In genomic region chr4:121707344-121707743, GRCh38 we compare ENCODE assay signal across 15 cellular contexts. TPM values are rescaled to one million over a fixed set of nuclear protein-coding genes. Genes with fewer than 3 reads are reported as not detected.
DNase-seq lines count a peak whose midpoint lies in the region; ATAC-seq, FAIRE-seq and TF ChIP-seq lines count a peak whose summit lies in the region.
"Had no signal": no experiment of that assay in that cellular context is flagged by ENCODE, and none has a peak within 500 bp of the region (broad histone marks: within the 10 kb centered on the region; RNA-seq: fewer than 3 reads in every experiment).

No MANE protein-coding gene starts in this region.

- no peak overlapping the region for H3K56ac ChIP-seq in IMR-90 (ENCODE audit: extremely low read depth, insufficient read depth, low read length)

- peak overlapping the region; percentile 84 for H3K27ac Mint-ChIP-seq in activated T-cell treated with anti-CD3 and anti-CD28 coated beads, Interleukin-2, amount 50 U/mL, for 24 hours
- H3K27ac Mint-ChIP-seq in activated naive CD8-positive, alpha-beta T cell: no peak overlapping the region

- no peak overlapping the region for H3K9ac ChIP-seq in IMR-90 (ENCODE audit: low read depth, low read length)

- H3K36me3 ChIP-seq in IMR-90 (ENCODE audit: control insufficient read depth, insufficient read depth, low read length) (no peaks in the 10 kb centered on the region), osteoblast (ENCODE audit: insufficient read depth, low read length) (no peaks in the 10 kb centered on the region)
- H3K36me3 ChIP-seq: Peyer's patch had no signal

- H3K4me3 ChIP-seq in IMR-90 (ENCODE audit: insufficient read depth, low read depth, low read length) (no peak overlapping the region), osteoblast (ENCODE audit: insufficient read depth, low read length) (no peak overlapping the region), dorsolateral prefrontal cortex (no peak overlapping the region)
- H3K4me3 ChIP-seq: Peyer's patch had no signal

- H3K4me2 ChIP-seq in IMR-90 (ENCODE audit: low read depth, low read length) (no peak overlapping the region), osteoblast (ENCODE audit: insufficient read depth, low read length) (peak overlapping the region; percentile 55)

- no peak for TF ChIP-seq POLR2A in IMR-90 (IDR thresholded peaks at IDR 0.05; ENCODE audit: low read depth, low read length)
- no peak for TF ChIP-seq POLR2A in GM12891 (IDR thresholded peaks at IDR 0.05; ENCODE audit: low read depth, low read length)

- in situ Hi-C loops in IMR-90 (cut with MboI; ENCODE audit: low sequenced_read_pairs): no loop called here

- no peaks in the 10 kb centered on the region for H3K36me3 Mint-ChIP-seq in activated T-cell treated with anti-CD3 and anti-CD28 coated beads, Interleukin-2, amount 50 U/mL, for 24 hours (ENCODE audit: low read depth)
- no peaks in the 10 kb centered on the region for H3K36me3 Mint-ChIP-seq in activated naive CD8-positive, alpha-beta T cell
- H3K36me3 Mint-ChIP-seq: CD4-positive, alpha-beta memory T cell had no signal

- peak overlapping the region; percentile 43; the same call in 1 of the 2 replicates for H2BK20ac ChIP-seq in IMR-90 (ENCODE audit: low read depth, low read length)

- no peak overlapping the region for H2BK120ac ChIP-seq in IMR-90 (ENCODE audit: low read depth, low read length)

- H4K20me1 ChIP-seq in IMR-90 (ENCODE audit: insufficient read depth, low read length): no peaks in the 10 kb centered on the region
- H4K20me1 ChIP-seq in osteoblast (ENCODE audit: insufficient read depth, low read length): no peaks in the 10 kb centered on the region

- H3K4me1 Mint-ChIP-seq in activated T-cell treated with anti-CD3 and anti-CD28 coated beads, Interleukin-2, amount 50 U/mL, for 24 hours (ENCODE audit: low read depth): peaks cover 52% of the 10 kb centered on the region
- H3K4me1 Mint-ChIP-seq in activated naive CD8-positive, alpha-beta T cell (ENCODE audit: low read depth): peaks cover 20% of the 10 kb centered on the region

- peak overlapping the region; percentile 7 for H3K4me3 Mint-ChIP-seq in activated T-cell treated with anti-CD3 and anti-CD28 coated beads, Interleukin-2, amount 50 U/mL, for 24 hours
- H3K4me3 Mint-ChIP-seq in activated naive CD8-positive, alpha-beta T cell: peak overlapping the region; percentile 24

- H3K14ac ChIP-seq in IMR-90 (replicated peaks; ENCODE audit: low read depth, low read length): 0 out of 2 replicates have a peak overlapping the region, but pooled peaks have one; percentile 12

- TF ChIP-seq CTCF in IMR-90 (conservative IDR thresholded peaks at IDR 0.05; ENCODE audit: low read depth, low read length) (no peak), osteoblast (IDR thresholded peaks at IDR 0.05; ENCODE audit: extremely low read depth, low read depth, low read length) (no peak), dorsolateral prefrontal cortex (IDR thresholded peaks at IDR 0.05 in 54 of 56, conservative IDR thresholded peaks at IDR 0.05 in 2 of 56; ENCODE audit: low read depth in 1 of 56, partially characterized antibody in 56 of 56) (no peak)

- H3K27me3 ChIP-seq in IMR-90 (ENCODE audit: control insufficient read depth, insufficient read depth, low read length): no peaks in the 10 kb centered on the region
- no peaks in the 10 kb centered on the region for H3K27me3 ChIP-seq in osteoblast (ENCODE audit: insufficient read depth, low read length)
- H3K27me3 ChIP-seq in dorsolateral prefrontal cortex: no peaks in the 10 kb centered on the region
- H3K27me3 ChIP-seq: Peyer's patch had no signal

- POLR2A ChIA-PET in IMR-90 (lab: Charles Lee; ENCODE audit: unreplicated experiment): interaction anchor here (1.7 kb wide), 1 partner anchor 11 kb away, joined by 8 read pairs; the partner anchor contains the start of gene ANXA5

- no peaks in the 10 kb centered on the region for H3K79me2 ChIP-seq in osteoblast (ENCODE audit: insufficient read depth, low read length)

- no peak for TF ChIP-seq RAD21 in IMR-90 (IDR thresholded peaks at IDR 0.05; ENCODE audit: low read length)

- H2AK9ac ChIP-seq in IMR-90 (replicated peaks; ENCODE audit: low read depth, low read length, poor library complexity): no peak overlapping the region

- no peak overlapping the region for H2AK5ac ChIP-seq in IMR-90 (ENCODE audit: low read depth, low read length)

- intact Hi-C loops in IMR-90 (cut with micrococcal nuclease) (no loop called here), dorsolateral prefrontal cortex (cut with DNase I) (no loop called here)

- H3K27ac ChIP-seq in IMR-90 (ENCODE audit: insufficient read depth, low read length) (no peak overlapping the region), osteoblast (ENCODE audit: low read depth, low read length) (no peak overlapping the region), dorsolateral prefrontal cortex (no peak overlapping the region)
- H3K27ac ChIP-seq: Peyer's patch had no signal

- peaks cover 2% of the 10 kb centered on the region for H3K9me3 Mint-ChIP-seq in activated T-cell treated with anti-CD3 and anti-CD28 coated beads, Interleukin-2, amount 50 U/mL, for 24 hours
- no peaks in the 10 kb centered on the region for H3K9me3 Mint-ChIP-seq in activated naive CD8-positive, alpha-beta T cell (ENCODE audit: low read depth)

- no peak overlapping the region for H2AFZ ChIP-seq in IMR-90 (replicated peaks; ENCODE audit: low read length, poor library complexity)
- no peak overlapping the region for H2AFZ ChIP-seq in osteoblast (ENCODE audit: low read length)

- ATAC-seq in IMR-90 (ENCODE audit: low read depth): no peak

- H4K8ac ChIP-seq in IMR-90 (ENCODE audit: low read depth in 2 of 2, low read length in 2 of 2): no peak overlapping the region

- no peak overlapping the region for H2BK5ac ChIP-seq in IMR-90 (ENCODE audit: low read depth, low read length, poor library complexity, severe bottlenecking)

- H4K5ac ChIP-seq in IMR-90 (ENCODE audit: low read depth, low read length): no peak overlapping the region

- H3K9me1 ChIP-seq in IMR-90 (ENCODE audit: insufficient read depth, low read length): peaks cover 8% of the 10 kb centered on the region

- peaks cover 0 to 5% of the 10 kb centered on the region in 2 experiments; a peak in 2 of 4 replicates for H3K79me1 ChIP-seq in IMR-90 (ENCODE audit: low read depth in 1 of 2, low read length in 2 of 2)

- no peak overlapping the region for H2BK15ac ChIP-seq in IMR-90 (ENCODE audit: low read depth, low read length)

- H3K18ac ChIP-seq in IMR-90 (ENCODE audit: low read depth, low read length): no peak overlapping the region

- H3K9me3 ChIP-seq in IMR-90 (ENCODE audit: control insufficient read depth, insufficient read depth, low read length) (peaks cover 2% of the 10 kb centered on the region), osteoblast (ENCODE audit: low read depth, low read length) (no peaks in the 10 kb centered on the region)
- H3K9me3 ChIP-seq: Peyer's patch had no signal

- no peak overlapping the region for H3K23ac ChIP-seq in IMR-90 (ENCODE audit: low read depth, low read length)

- dilution Hi-C loops in IMR-90 (cut with HindIII; ENCODE audit: low sequenced_read_pairs, unreplicated experiment): no loop called here

- no peak for FAIRE-seq in GM12891 (lab: Jason Lieb, UNC)

- BruUV-seq in IMR-90 (replicated peaks; lab: Mats Ljungman, UMichigan): no TSS peak

- H3K27me3 Mint-ChIP-seq in activated T-cell treated with anti-CD3 and anti-CD28 coated beads, Interleukin-2, amount 50 U/mL, for 24 hours: peaks cover 44% of the 10 kb centered on the region
- H3K27me3 Mint-ChIP-seq in activated naive CD8-positive, alpha-beta T cell: peaks cover 23% of the 10 kb centered on the region

- H3K4me1 ChIP-seq in IMR-90 (ENCODE audit: control insufficient read depth, insufficient read depth, low read length) (peaks cover 7% of the 10 kb centered on the region), osteoblast (ENCODE audit: insufficient read depth, low read length) (peaks cover 32% of the 10 kb centered on the region)
- H3K4me1 ChIP-seq: Peyer's patch had no signal

- CTCF ChIA-PET in IMR-90 (lab: Yijun Ruan, JAX): interaction anchor here (0.6 kb wide), 2 partner anchors 10 to 1314 kb away, joined by 4 to 5 read pairs; no protein-coding TSS in a partner anchor

- DNase-seq in activated T-cell treated with anti-CD3 and anti-CD28 coated beads, Interleukin-2, amount 50 U/mL, for 24 hours: no peak
- DNase-seq in activated T-cell treated with anti-CD3 and anti-CD28 coated beads, Interleukin-2, amount 50 U/mL, for 1 hour: no peak
- DNase-seq in IMR-90 (no peak), osteoblast (ENCODE audit: insufficient read length, low spot score, missing footprints) (no peak), dorsolateral prefrontal cortex (no peak), cortex of kidney (lab: John Stamatoyannopoulos, UW) (no peak), GM12891 (ENCODE audit: insufficient read length, low spot score) (no peak)
- DNase-seq: DMS79, NCI-H1417 treated with DMSO at 0.1 percent for 48 hours, NCI-H2029 treated with DMSO at 0.1 percent for 48 hours, NCI-H510A treated with DMSO at 0.1 percent for 48 hours, Peyer's patch had no signal

- no peak overlapping the region; the same call in 1 of the 2 replicates for H3K4ac ChIP-seq in IMR-90 (ENCODE audit: low read depth, low read length)

- no peak overlapping the region for H4K91ac ChIP-seq in IMR-90 (ENCODE audit: insufficient read depth, low read depth, low read length)

TF ChIP-seq in GM12891, 5 proteins besides CTCF, POLR2A, EP300 and RAD21:
- TF ChIP-seq TAF1 (IDR thresholded peaks at IDR 0.05; ENCODE audit: low read depth, low read length) (no peak), PAX5 (IDR thresholded peaks at IDR 0.05; ENCODE audit: insufficient read depth, low read length, severe bottlenecking) (no peak), POLR2AphosphoS5 (IDR thresholded peaks at IDR 0.05; ENCODE audit: low read depth, low read length) (no peak)

RNA-seq across cellular contexts. Expression of gene ANXA5, which starts 10.6 kb away (rescaled TPM):
- 780 and 1,163 TPM in 2 replicates for total RNA-seq in IMR-90 (2012; rRNA removed)
- polyA plus RNA-seq in IMR-90 (2012; rRNA removed): 1,191 and 1,448 TPM in 2 replicates
- polyA plus RNA-seq in IMR-90 (2012; cell fraction: cytosol; rRNA removed): 601 and 625 TPM in 2 replicates
- 243 and 845 TPM in 2 replicates for polyA plus RNA-seq in IMR-90 (2012; cell fraction: nucleus; rRNA removed; ENCODE audit: low replicate concordance)
- 1,038 and 1,166 TPM in 2 replicates for total RNA-seq in osteoblast
- 100 to 1,000 TPM in 23 of 120 experiments, 10 to 100 TPM in 97; 48.4 to 141 (median 84.7) TPM for total RNA-seq in dorsolateral prefrontal cortex
- 46.3 TPM for polyA plus RNA-seq in GM12891 (2012; ENCODE audit: low read depth, missing spikeins)

RNA-seq across cellular contexts. Expression of gene SMIM43, which starts 57.6 kb away (rescaled TPM):
- total RNA-seq in IMR-90 (2012; rRNA removed): 1.4 TPM in 2 replicates
- 2.0 and 2.8 TPM in 2 replicates for polyA plus RNA-seq in IMR-90 (2012; rRNA removed)
- polyA plus RNA-seq in IMR-90 (2012; cell fraction: cytosol; rRNA removed): 0.68 and 0.71 TPM in 2 replicates
- polyA plus RNA-seq in IMR-90 (2012; cell fraction: nucleus; rRNA removed; ENCODE audit: low replicate concordance): 1.1 and 4.1 TPM in 2 replicates
- total RNA-seq in osteoblast: 0.72 and 1.8 TPM in 2 replicates
- 10 to 100 TPM; 12.2 to 62.2 (median 37.5) TPM for total RNA-seq in dorsolateral prefrontal cortex
- polyA plus RNA-seq in GM12891 (2012; ENCODE audit: low read depth, missing spikeins): not detected
- total RNA-seq: CD4-positive, alpha-beta memory T cell; G401; Peyer's patch had no signal
- polyA plus RNA-seq: CD4-positive, alpha-beta memory T cell had no signal
